In the genomic region with DNA sequence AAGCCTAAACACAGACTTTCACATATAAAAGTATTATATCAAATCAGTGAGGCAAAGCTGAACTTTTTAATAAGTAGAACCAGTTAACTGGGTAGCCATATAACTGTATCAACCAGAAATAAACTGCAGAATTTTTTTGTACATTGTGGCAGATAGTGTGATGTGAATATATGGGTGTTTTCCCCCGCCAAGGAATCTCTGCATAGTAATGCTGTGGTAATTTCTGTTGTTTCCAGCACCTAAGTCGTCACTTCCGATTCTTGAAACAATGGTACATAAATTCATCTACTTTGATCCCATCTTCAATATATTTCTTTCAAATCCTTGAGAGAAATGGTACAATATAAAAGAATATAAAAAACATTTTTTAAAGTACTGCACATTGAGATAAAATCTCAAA, we compare ENCODE assay signal across 16 cellular contexts. TPM values are rescaled to one million over a fixed set of nuclear protein-coding genes. Genes with fewer than 3 reads are reported as not detected.
DNase-seq lines count a peak whose midpoint lies in the region; ATAC-seq, FAIRE-seq and TF ChIP-seq lines count a peak whose summit lies in the region.
"Had no signal": no experiment of that assay in that cellular context is flagged by ENCODE, and none has a peak within 500 bp of the region (broad histone marks: within the 10 kb centered on the region; RNA-seq: fewer than 3 reads in every experiment).

No MANE protein-coding gene starts in this region.

- ATAC-seq in GM21723 (IDR thresholded peaks at IDR 0.05; ENCODE audit: unreplicated experiment) (peak; percentile 43), HG03565 (IDR thresholded peaks at IDR 0.05; ENCODE audit: unreplicated experiment) (peak; percentile 39), GM19452 (IDR thresholded peaks at IDR 0.05; ENCODE audit: unreplicated experiment) (no peak)
- peak; percentile 86 for ATAC-seq in stimulated activated memory B cell treated with anti-CD40 and anti-IgM and Interleukin-4, amounts not matched to agents 10 μg/mL and 1 μg/mL and 100 μg/mL, for 72 hours

- H3K36me3 Mint-ChIP-seq in stimulated activated memory B cell treated with anti-CD40 and anti-IgM and Interleukin-4, amounts not matched to agents 10 μg/mL and 1 μg/mL and 100 μg/mL, for 72 hours, result peaks cover 32% of the 10 kb centered on the region

- H3K27ac Mint-ChIP-seq in stimulated activated memory B cell treated with anti-CD40 and anti-IgM and Interleukin-4, amounts not matched to agents 10 μg/mL and 1 μg/mL and 100 μg/mL, for 72 hours, result no peak overlapping the region
- H3K27ac Mint-ChIP-seq: T-helper 2 cell treated with Interferon-gamma antibody and Interleukin-4, amounts not matched to agents 5 μg/mL and 100 μg/mL, for 36 hours had no signal

- no peaks in the 10 kb centered on the region for H3K9me3 Mint-ChIP-seq in stimulated activated memory B cell treated with anti-CD40 and anti-IgM and Interleukin-4, amounts not matched to agents 10 μg/mL and 1 μg/mL and 100 μg/mL, for 72 hours
- H3K9me3 Mint-ChIP-seq: IgD-negative memory B cell; T-helper 2 cell treated with Interferon-gamma antibody and Interleukin-4, amounts not matched to agents 5 μg/mL and 100 μg/mL, for 36 hours had no signal

- H3K4me1 Mint-ChIP-seq in stimulated activated memory B cell treated with anti-CD40 and anti-IgM and Interleukin-4, amounts not matched to agents 10 μg/mL and 1 μg/mL and 100 μg/mL, for 72 hours, result peaks cover 23% of the 10 kb centered on the region

- no peaks in the 10 kb centered on the region for H3K27me3 Mint-ChIP-seq in stimulated activated memory B cell treated with anti-CD40 and anti-IgM and Interleukin-4, amounts not matched to agents 10 μg/mL and 1 μg/mL and 100 μg/mL, for 72 hours
- H3K27me3 Mint-ChIP-seq: IgD-negative memory B cell had no signal

- H3K4me3 Mint-ChIP-seq in stimulated activated memory B cell treated with anti-CD40 and anti-IgM and Interleukin-4, amounts not matched to agents 10 μg/mL and 1 μg/mL and 100 μg/mL, for 72 hours, result no peak overlapping the region
- H3K4me3 Mint-ChIP-seq: IgD-negative memory B cell; T-helper 2 cell treated with Interferon-gamma antibody and Interleukin-4, amounts not matched to agents 5 μg/mL and 100 μg/mL, for 36 hours had no signal

- FAIRE-seq in GM12892 (lab: Jason Lieb, UNC), result peak; percentile 9

- DNase-seq in GM12892 (ENCODE audit: insufficient read length), result no peak
- no peak for DNase-seq in EL
- no peak for DNase-seq in effector CD8-positive, alpha-beta T cell (lab: John Stamatoyannopoulos, UW)
- DNase-seq: GM23248, MV-4-11, NCI-H1436, NCI-H2029 treated with DMSO at 0.1 percent for 48 hours, NCI-H510A treated with DMSO at 0.1 percent for 48 hours, RPMI8226, SJCRH30 had no signal

- no peak for TF ChIP-seq POLR2A in GM12892 (IDR thresholded peaks at IDR 0.05; ENCODE audit: low read depth, low read length)

RNA-seq across cellular contexts. Expression of a gene that starts 39.6 kb away (rescaled TPM):
- 22.9 TPM for polyA plus RNA-seq in GM12892 (2012; ENCODE audit: missing spikeins)
